Comparison of ENCODE assay signal across 8 cellular contexts in the genomic region with DNA sequence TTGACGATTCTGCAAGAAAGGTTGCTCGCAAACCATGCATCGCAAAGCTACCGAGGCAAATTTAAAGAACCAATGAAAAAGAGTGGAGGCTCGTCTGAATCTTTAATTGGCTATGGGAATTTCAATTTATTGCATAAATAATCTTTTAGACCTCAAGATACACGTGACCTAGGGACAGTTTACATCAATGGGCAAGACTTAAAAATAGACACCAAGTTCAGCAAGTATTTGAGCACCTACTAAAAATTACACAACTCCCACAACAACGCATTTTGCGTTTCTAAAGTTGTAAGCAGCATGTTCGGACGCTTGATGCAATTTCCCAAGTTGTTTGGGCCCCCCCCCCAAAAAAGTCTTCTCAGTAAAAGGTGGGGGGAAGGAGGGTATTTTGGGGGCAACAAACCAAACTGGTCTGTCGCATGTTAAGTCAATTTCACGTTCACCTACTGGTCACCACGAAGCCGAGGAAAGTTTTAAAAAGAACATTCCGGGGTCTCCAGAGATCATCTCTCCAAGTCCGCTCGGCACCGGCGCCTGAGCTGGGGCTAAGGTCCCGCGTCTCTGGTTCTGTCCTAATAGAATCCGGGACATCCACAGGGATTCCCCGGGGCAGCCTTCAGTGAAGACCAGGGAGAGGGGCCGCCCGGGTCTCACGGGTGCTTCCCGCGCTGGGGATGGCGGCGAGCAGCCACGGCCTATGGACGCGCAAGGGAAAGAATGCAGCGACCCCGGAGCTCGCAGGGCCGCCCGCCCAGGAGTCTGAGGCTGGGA. TPM values are rescaled to one million over a fixed set of nuclear protein-coding genes. Genes with fewer than 3 reads are reported as not detected.
DNase-seq lines count a peak whose midpoint lies in the region; ATAC-seq and TF ChIP-seq lines count a peak whose summit lies in the region.

No MANE protein-coding gene starts in this region.

- TF ChIP-seq CTCF in MM.1S (IDR thresholded peaks at IDR 0.05; ENCODE audit: low read length) (no peak), gastrocnemius medialis (IDR thresholded peaks at IDR 0.05 in 4 of 5, conservative IDR thresholded peaks at IDR 0.05 in 1 of 5) (no peak)

- no peaks in the 10 kb centered on the region for H3K27me3 Mint-ChIP-seq in activated naive CD8-positive, alpha-beta T cell treated with anti-CD3 and anti-CD28 coated beads for 36 hours

- H3K4me3 Mint-ChIP-seq in activated naive CD8-positive, alpha-beta T cell treated with anti-CD3 and anti-CD28 coated beads for 36 hours: peak overlapping the region; percentile 91

- peak overlapping the region; percentile 100 for H3K9ac ChIP-seq in BLaER1
- peak overlapping the region; percentile 99 for H3K9ac ChIP-seq in MM.1S (ENCODE audit: low read length)

- ATAC-seq in GM21390 (IDR thresholded peaks at IDR 0.05; ENCODE audit: unreplicated experiment) (peak; percentile 0), left ventricle myocardium superior (peak; percentile 5), gastrocnemius medialis (peak; percentile 12 to 14), HG02885 (IDR thresholded peaks at IDR 0.05; ENCODE audit: poor library complexity, unreplicated experiment) (no peak)

- peaks cover 55% of the 10 kb centered on the region for H3K4me1 Mint-ChIP-seq in activated naive CD8-positive, alpha-beta T cell treated with anti-CD3 and anti-CD28 coated beads for 36 hours

- H3K27me3 ChIP-seq in BLaER1: no peaks in the 10 kb centered on the region
- no peaks in the 10 kb centered on the region for H3K27me3 ChIP-seq in MM.1S (replicated peaks; ENCODE audit: insufficient read depth, low read length)
- H3K27me3 ChIP-seq in gastrocnemius medialis: no peaks in the 10 kb centered on the region

- H3K36me3 ChIP-seq in BLaER1 (peaks cover 42% of the 10 kb centered on the region), MM.1S (replicated peaks; ENCODE audit: insufficient read depth, low read length) (peaks cover 7% of the 10 kb centered on the region; the same call in 1 of the 2 replicates), gastrocnemius medialis (no peaks in the 10 kb centered on the region)

- peaks cover 78% of the 10 kb centered on the region for H3K36me3 Mint-ChIP-seq in activated naive CD8-positive, alpha-beta T cell treated with anti-CD3 and anti-CD28 coated beads for 36 hours

- H3K9me2 ChIP-seq in MM.1S (replicated peaks; ENCODE audit: insufficient read depth, low read length): no peaks in the 10 kb centered on the region

- H3K4me2 ChIP-seq in BLaER1 (peak overlapping the region; percentile 96), MM.1S (ENCODE audit: low read depth, low read length) (peak overlapping the region; percentile 99)

- H3K4me3 ChIP-seq in BLaER1: peak overlapping the region; percentile 92
- peak overlapping the region; percentile 97 for H3K4me3 ChIP-seq in MM.1S (ENCODE audit: low read length)
- peak overlapping the region; percentile 91 to 97 (median 94) for H3K4me3 ChIP-seq in gastrocnemius medialis

- H3F3A ChIP-seq in MM.1S (ENCODE audit: insufficient read depth, low read length): peaks cover 64% of the 10 kb centered on the region

- H3K9me3 ChIP-seq in BLaER1 (no peaks in the 10 kb centered on the region), MM.1S (replicated peaks; ENCODE audit: insufficient read depth, low read length) (no peaks in the 10 kb centered on the region), gastrocnemius medialis (no peaks in the 10 kb centered on the region)

- H3K4me1 ChIP-seq in BLaER1 (peaks cover 38% of the 10 kb centered on the region), MM.1S (ENCODE audit: low read length) (peaks cover 39% of the 10 kb centered on the region), gastrocnemius medialis (peaks cover 71 to 76% of the 10 kb centered on the region in 2 donors)

- H3K27ac ChIP-seq in BLaER1: peak overlapping the region; percentile 100
- peak overlapping the region; percentile 99 for H3K27ac ChIP-seq in MM.1S (ENCODE audit: low read length)
- peak overlapping the region; percentile 93 to 99 (median 96) for H3K27ac ChIP-seq in gastrocnemius medialis

- no peak overlapping the region for H2AFZ ChIP-seq in MM.1S (ENCODE audit: low read length)

- H3K27ac Mint-ChIP-seq in activated naive CD8-positive, alpha-beta T cell treated with anti-CD3 and anti-CD28 coated beads for 36 hours: peak overlapping the region; percentile 94

- intact Hi-C loops in left ventricle myocardium superior (cut with micrococcal nuclease): no loop called here
- intact Hi-C loops in gastrocnemius medialis (cut with DNase I; ENCODE audit: low total_unique reads): loop anchor here (2.0 to 10.0 kb wide), 5 partner anchors 170 to 539 kb away; a partner anchor contains a TSS

- in situ Hi-C loops in gastrocnemius medialis (cut with MboI; ENCODE audit: low sequenced_read_pairs in 4 of 4): loop anchor here in 2 of 4 donors (25.0 kb wide), 2 partner anchors 170 to 545 kb away; a partner anchor contains a TSS

- TF ChIP-seq POLR2A in gastrocnemius medialis (IDR thresholded peaks at IDR 0.05): no peak

- peaks cover 94% of the 10 kb centered on the region for H3K79me2 ChIP-seq in MM.1S (ENCODE audit: low read length)

- H4K20me1 ChIP-seq in BLaER1 (peaks cover 55% of the 10 kb centered on the region), MM.1S (ENCODE audit: insufficient read depth, low read length) (peaks cover 38% of the 10 kb centered on the region)

- DNase-seq in MM.1S (peak; percentile 59), left ventricle myocardium superior (no peak), gastrocnemius medialis (no peak), COR-L47 (lab: John Stamatoyannopoulos, UW) (no peak)
- no peak for DNase-seq in activated naive CD8-positive, alpha-beta T cell treated with anti-CD3 and anti-CD28 coated beads for 36 hours

- no peaks in the 10 kb centered on the region for H3K9me3 Mint-ChIP-seq in activated naive CD8-positive, alpha-beta T cell treated with anti-CD3 and anti-CD28 coated beads for 36 hours

RNA-seq across cellular contexts. Expression of a gene that starts 0.8 kb away (rescaled TPM):
- 100 to 1,000 TPM; 198 to 235 TPM for total RNA-seq in activated naive CD8-positive, alpha-beta T cell treated with anti-CD3 and anti-CD28 coated beads for 36 hours
- total RNA-seq in left ventricle myocardium superior (40.4 TPM), gastrocnemius medialis (10 to 100 TPM; 49.8 to 88.8 (median 60.9) TPM)

RNA-seq across cellular contexts. Expression of a gene that starts 1.0 kb away (rescaled TPM):
- total RNA-seq in activated naive CD8-positive, alpha-beta T cell treated with anti-CD3 and anti-CD28 coated beads for 36 hours: 10 to 100 TPM; 30.1 to 30.9 TPM
- 13.9 TPM for total RNA-seq in left ventricle myocardium superior
- total RNA-seq in gastrocnemius medialis: 1 to 10 TPM; 5.2 to 9.1 (median 7.2) TPM
